17 cellular contexts compared by ENCODE assay signal in the genomic region with DNA sequence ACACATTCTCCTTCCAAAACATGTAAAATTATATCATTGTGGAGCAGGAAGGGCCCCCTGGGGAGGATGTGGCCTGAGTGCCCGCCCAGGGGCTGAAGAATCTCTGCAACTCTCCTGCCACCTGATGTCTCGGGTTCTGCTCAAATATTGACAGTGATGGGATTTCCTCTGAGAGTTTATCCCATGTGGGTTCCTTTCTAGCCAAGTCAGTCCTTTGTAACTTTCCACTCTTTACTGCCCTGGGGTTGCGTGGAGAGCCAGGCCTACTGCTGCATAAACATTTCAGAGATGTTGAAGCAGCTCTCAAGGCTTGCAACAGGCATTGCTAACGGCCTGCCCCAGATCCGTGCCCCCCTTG. TPM values are rescaled to one million over a fixed set of nuclear protein-coding genes. Genes with fewer than 3 reads are reported as not detected.
A peak's percentile ranks its signal among the peaks of the same experiment; 100 is the strongest.
DNase-seq lines count a peak whose midpoint lies in the region; ATAC-seq and TF ChIP-seq lines count a peak whose summit lies in the region.
"Had no signal": no experiment of that assay in that cellular context is flagged by ENCODE, and none has a peak within 500 bp of the region (broad histone marks: within the 10 kb centered on the region; RNA-seq: fewer than 3 reads in every experiment).

No MANE protein-coding gene starts in this region.

- H3K27ac ChIP-seq in BLaER1 treated with 17β-estradiol and CSF1 and Interleukin-3, amounts not matched to agents 10 nM and 100 nM, result peak overlapping the region in 10 of 11 experiments; percentile 19 to 92 (median 82); a peak in 18 of 22 replicates
- H3K27ac ChIP-seq in parathyroid adenoma, result peak overlapping the region; percentile 76
- no peak overlapping the region for H3K27ac ChIP-seq in WERI-Rb-1
- H3K27ac ChIP-seq in naive thymus-derived CD4-positive, alpha-beta T cell (ENCODE audit: low read depth, low read length), result no peak overlapping the region
- H3K27ac ChIP-seq: GM23248, HL-60 had no signal

- H3K36me3 ChIP-seq in BLaER1 treated with 17β-estradiol and CSF1 and Interleukin-3, amounts not matched to agents 10 nM and 100 nM, result peaks cover 0 to 7% (median 0%) of the 10 kb centered on the region in 11 experiments; a peak in 2 of 22 replicates
- H3K36me3 ChIP-seq in parathyroid adenoma (ENCODE audit: control insufficient read depth, insufficient read depth, low read length), result no peaks in the 10 kb centered on the region
- H3K36me3 ChIP-seq in WERI-Rb-1, result no peaks in the 10 kb centered on the region
- no peaks in the 10 kb centered on the region for H3K36me3 ChIP-seq in naive thymus-derived CD4-positive, alpha-beta T cell (ENCODE audit: control insufficient read depth in 2 of 3, insufficient read depth in 3 of 3, low read length in 3 of 3)

- H3K36me3 Mint-ChIP-seq in WTC11, result no peaks in the 10 kb centered on the region
- no peaks in the 10 kb centered on the region for H3K36me3 Mint-ChIP-seq in activated CD4-positive, alpha-beta T cell treated with anti-CD3 and anti-CD28 coated beads for 36 hours (ENCODE audit: low read depth)
- no peaks in the 10 kb centered on the region for H3K36me3 Mint-ChIP-seq in naive thymus-derived CD4-positive, alpha-beta T cell
- H3K36me3 Mint-ChIP-seq: natural killer cell treated with Interleukin-12 subunit alpha and Interleukin-12 subunit beta and Interleukin-15 and Interleukin-18, amount 100 ng/mL, for 72 hours had no signal

- H3K4me3 ChIP-seq in BLaER1 treated with 17β-estradiol and CSF1 and Interleukin-3, amounts not matched to agents 10 nM and 100 nM, result peak overlapping the region in 5 of 10 experiments; percentile 3 to 44 (median 20); a peak in 8 of 20 replicates
- no peak overlapping the region for H3K4me3 ChIP-seq in parathyroid adenoma (ENCODE audit: low read depth, low read length)
- no peak overlapping the region for H3K4me3 ChIP-seq in WERI-Rb-1 (ENCODE audit: low read depth, low read length)
- no peak overlapping the region for H3K4me3 ChIP-seq in naive thymus-derived CD4-positive, alpha-beta T cell (ENCODE audit: low read length)
- H3K4me3 ChIP-seq: GM23248 had no signal

- DNase-seq in WTC11 (ENCODE audit: low spot score), result no peak
- DNase-seq in left ventricle myocardium superior, result no peak
- DNase-seq in activated CD4-positive, alpha-beta T cell treated with anti-CD3 and anti-CD28 coated beads for 36 hours, result no peak
- DNase-seq in WERI-Rb-1, result no peak
- no peak for DNase-seq in naive thymus-derived CD4-positive, alpha-beta T cell
- DNase-seq: activated CD8-positive, alpha-beta T cell treated with anti-CD3 and anti-CD28 coated beads for 36 hours; activated gamma-delta T cell; DND-41; GM23248; MV-4-11; stimulated activated CD4-positive, alpha-beta T cell treated with anti-CD3 and anti-CD28 coated beads, Interleukin-12 subunit alpha, Interleukin-12 subunit beta, amount 100 ng/mL, for 4 hours had no signal

- H3K27me3 ChIP-seq in BLaER1 treated with 17β-estradiol and CSF1 and Interleukin-3, amounts not matched to agents 10 nM and 100 nM, result no peaks in the 10 kb centered on the region
- no peaks in the 10 kb centered on the region for H3K27me3 ChIP-seq in parathyroid adenoma (ENCODE audit: control insufficient read depth, insufficient read depth, low read length)
- peaks cover 17% of the 10 kb centered on the region for H3K27me3 ChIP-seq in WERI-Rb-1 (ENCODE audit: insufficient read depth, low read depth, severe bottlenecking)
- H3K27me3 ChIP-seq in naive thymus-derived CD4-positive, alpha-beta T cell (ENCODE audit: control insufficient read depth in 2 of 2, insufficient read depth in 2 of 2, low read length in 2 of 2), result no peaks in the 10 kb centered on the region

- no peaks in the 10 kb centered on the region; a peak in 1 of 22 replicates for H4K20me1 ChIP-seq in BLaER1 treated with 17β-estradiol and CSF1 and Interleukin-3, amounts not matched to agents 10 nM and 100 nM

- intact Hi-C loops in left ventricle myocardium superior (cut with micrococcal nuclease), result no loop called here
- intact Hi-C loops in activated CD4-positive, alpha-beta T cell treated with anti-CD3 and anti-CD28 coated beads for 36 hours (cut with DNase I, micrococcal nuclease), result no loop called here
- intact Hi-C loops in naive thymus-derived CD4-positive, alpha-beta T cell (cut with micrococcal nuclease), result no loop called here

- no peak for ATAC-seq in WTC11
- peak; percentile 39 for ATAC-seq in left ventricle myocardium superior
- no peak for ATAC-seq in activated CD4-positive, alpha-beta T cell treated with anti-CD3 and anti-CD28 coated beads for 36 hours
- no peak for ATAC-seq in naive thymus-derived CD4-positive, alpha-beta T cell
- ATAC-seq in GM19395 (IDR thresholded peaks at IDR 0.05; ENCODE audit: unreplicated experiment), result no peak
- ATAC-seq: activated CD8-positive, alpha-beta T cell treated with anti-CD3 and anti-CD28 coated beads for 36 hours; natural killer cell treated with Interleukin-12 subunit alpha and Interleukin-12 subunit beta and Interleukin-15 and Interleukin-18, amount 100 ng/mL, for 72 hours had no signal

- peak overlapping the region; percentile 91 for H3K27ac Mint-ChIP-seq in WTC11
- H3K27ac Mint-ChIP-seq in activated CD4-positive, alpha-beta T cell treated with anti-CD3 and anti-CD28 coated beads for 36 hours, result no peak overlapping the region
- H3K27ac Mint-ChIP-seq in naive thymus-derived CD4-positive, alpha-beta T cell, result peak overlapping the region in 3 of 9 donors; percentile 16 to 43 (median 37)
- H3K27ac Mint-ChIP-seq: activated CD8-positive, alpha-beta T cell treated with anti-CD3 and anti-CD28 coated beads for 36 hours; natural killer cell treated with Interleukin-12 subunit alpha and Interleukin-12 subunit beta and Interleukin-15 and Interleukin-18, amount 100 ng/mL, for 72 hours had no signal

- peak overlapping the region; percentile 89 to 99 (median 93) for H3K4me2 ChIP-seq in BLaER1 treated with 17β-estradiol and CSF1 and Interleukin-3, amounts not matched to agents 10 nM and 100 nM
- peak overlapping the region; percentile 57 for H3K4me2 ChIP-seq in parathyroid adenoma (ENCODE audit: low read length)

- peak overlapping the region; percentile 28 for H3K4me3 Mint-ChIP-seq in WTC11
- no peak overlapping the region for H3K4me3 Mint-ChIP-seq in activated CD4-positive, alpha-beta T cell treated with anti-CD3 and anti-CD28 coated beads for 36 hours
- no peak overlapping the region for H3K4me3 Mint-ChIP-seq in naive thymus-derived CD4-positive, alpha-beta T cell
- H3K4me3 Mint-ChIP-seq: activated CD8-positive, alpha-beta T cell treated with anti-CD3 and anti-CD28 coated beads for 36 hours; natural killer cell treated with Interleukin-12 subunit alpha and Interleukin-12 subunit beta and Interleukin-15 and Interleukin-18, amount 100 ng/mL, for 72 hours had no signal

- H3K27me3 Mint-ChIP-seq in WTC11 (ENCODE audit: low read depth), result no peaks in the 10 kb centered on the region; the same call in 1 of the 2 replicates
- H3K27me3 Mint-ChIP-seq in activated CD4-positive, alpha-beta T cell treated with anti-CD3 and anti-CD28 coated beads for 36 hours, result no peaks in the 10 kb centered on the region
- no peaks in the 10 kb centered on the region for H3K27me3 Mint-ChIP-seq in naive thymus-derived CD4-positive, alpha-beta T cell
- H3K27me3 Mint-ChIP-seq: activated CD8-positive, alpha-beta T cell treated with anti-CD3 and anti-CD28 coated beads for 36 hours had no signal

- peak overlapping the region; percentile 82 for H2AFZ ChIP-seq in parathyroid adenoma
- H2AFZ ChIP-seq: GM23248 had no signal

- no peaks in the 10 kb centered on the region for H3K79me2 ChIP-seq in parathyroid adenoma

- no peaks in the 10 kb centered on the region for H3K9me3 Mint-ChIP-seq in WTC11
- H3K9me3 Mint-ChIP-seq in activated CD4-positive, alpha-beta T cell treated with anti-CD3 and anti-CD28 coated beads for 36 hours (ENCODE audit: low read depth), result no peaks in the 10 kb centered on the region
- peaks cover 0 to 3% (median 0%) of the 10 kb centered on the region in 11 donors for H3K9me3 Mint-ChIP-seq in naive thymus-derived CD4-positive, alpha-beta T cell
- H3K9me3 Mint-ChIP-seq: activated CD8-positive, alpha-beta T cell treated with anti-CD3 and anti-CD28 coated beads for 36 hours; natural killer cell treated with Interleukin-12 subunit alpha and Interleukin-12 subunit beta and Interleukin-15 and Interleukin-18, amount 100 ng/mL, for 72 hours had no signal

- H3K4me1 Mint-ChIP-seq in WTC11, result peaks cover 78% of the 10 kb centered on the region
- H3K4me1 Mint-ChIP-seq in activated CD4-positive, alpha-beta T cell treated with anti-CD3 and anti-CD28 coated beads for 36 hours, result peaks cover 16% of the 10 kb centered on the region
- H3K4me1 Mint-ChIP-seq in naive thymus-derived CD4-positive, alpha-beta T cell, result peaks cover 14 to 25% (median 21%) of the 10 kb centered on the region in 7 donors

- CTCF ChIA-PET in WTC11 (lab: Charles Lee), result interaction anchor here (0.7 to 5.5 kb wide), 9 partner anchors 7 to 152 kb away, joined by 3 to 37 read pairs (median 5); no protein-coding TSS in a partner anchor
- CTCF ChIA-PET in activated CD4-positive, alpha-beta T cell treated with anti-CD3 and anti-CD28 coated beads for 36 hours (lab: Charles Lee), result no interaction called here
- CTCF ChIA-PET in naive thymus-derived CD4-positive, alpha-beta T cell (lab: Charles Lee), result no interaction called here

- H3K4me1 ChIP-seq in BLaER1 treated with 17β-estradiol and CSF1 and Interleukin-3, amounts not matched to agents 10 nM and 100 nM, result peaks cover 94 to 98% (median 97%) of the 10 kb centered on the region in 10 experiments
- H3K4me1 ChIP-seq in parathyroid adenoma, result peaks cover 28% of the 10 kb centered on the region
- peaks cover 0 to 11% of the 10 kb centered on the region in 2 donors for H3K4me1 ChIP-seq in naive thymus-derived CD4-positive, alpha-beta T cell (ENCODE audit: control insufficient read depth in 2 of 2, insufficient read depth in 2 of 2, low read length in 2 of 2)

- H3K9ac ChIP-seq in BLaER1 treated with 17β-estradiol and CSF1 and Interleukin-3, amounts not matched to agents 10 nM and 100 nM, result peak overlapping the region; percentile 20 to 83 (median 53); a peak in 18 of 22 replicates
- H3K9ac ChIP-seq in parathyroid adenoma, result no peak overlapping the region
- H3K9ac ChIP-seq: GM23248 had no signal

- no peaks in the 10 kb centered on the region for H3K9me3 ChIP-seq in BLaER1 treated with 17β-estradiol and CSF1 and Interleukin-3, amounts not matched to agents 10 nM and 100 nM (replicated peaks in 1 of 11)
- H3K9me3 ChIP-seq in parathyroid adenoma (ENCODE audit: control insufficient read depth, low read length) (no peaks in the 10 kb centered on the region), WERI-Rb-1 (ENCODE audit: severe bottlenecking) (no peaks in the 10 kb centered on the region)
- no peaks in the 10 kb centered on the region for H3K9me3 ChIP-seq in naive thymus-derived CD4-positive, alpha-beta T cell (ENCODE audit: control insufficient read depth in 2 of 3, low read length in 3 of 3)

- POLR2A ChIA-PET in WTC11 (lab: Charles Lee), result interaction anchor here (2.0 kb wide), 1 partner anchor 10 kb away, joined by 8 read pairs; no protein-coding TSS in a partner anchor
- POLR2A ChIA-PET in activated CD4-positive, alpha-beta T cell treated with anti-CD3 and anti-CD28 coated beads for 36 hours (lab: Charles Lee), result no interaction called here
- POLR2A ChIA-PET in naive thymus-derived CD4-positive, alpha-beta T cell (lab: Charles Lee), result no interaction called here

- TF ChIP-seq CTCF in WTC11 (IDR thresholded peaks at IDR 0.05), result no peak
- no peak for TF ChIP-seq CTCF in parathyroid adenoma (IDR thresholded peaks at IDR 0.05)
- no peak for TF ChIP-seq CTCF in WERI-Rb-1 (IDR thresholded peaks at IDR 0.05; ENCODE audit: low read depth, low read length)

RNA-seq across cellular contexts. Expression of a gene that starts 4.0 kb away (rescaled TPM):
- total RNA-seq in WTC11 (2021) (134 to 140 TPM (median 137 TPM) in 3 replicates), left ventricle myocardium superior (3.2 TPM)
- under 1 TPM; 0.18 to 0.30 TPM for total RNA-seq in activated CD4-positive, alpha-beta T cell treated with anti-CD3 and anti-CD28 coated beads for 36 hours
- not detected for total RNA-seq in naive thymus-derived CD4-positive, alpha-beta T cell
- polyA plus RNA-seq in naive thymus-derived CD4-positive, alpha-beta T cell, result not detected
- total RNA-seq: natural killer cell treated with Interleukin-12 subunit alpha and Interleukin-12 subunit beta and Interleukin-15 and Interleukin-18, amount 100 ng/mL, for 72 hours had no signal
- polyA plus RNA-seq: GM23248 had no signal

RNA-seq across cellular contexts. Expression of a gene that starts 28.1 kb away (rescaled TPM):
- not detected in 3 replicates for total RNA-seq in WTC11 (2021)
- not detected for total RNA-seq in left ventricle myocardium superior
- total RNA-seq in activated CD4-positive, alpha-beta T cell treated with anti-CD3 and anti-CD28 coated beads for 36 hours, result not detected
- total RNA-seq in naive thymus-derived CD4-positive, alpha-beta T cell, result not detected
- polyA plus RNA-seq in naive thymus-derived CD4-positive, alpha-beta T cell, result not detected
- total RNA-seq: activated CD8-positive, alpha-beta T cell treated with anti-CD3 and anti-CD28 coated beads for 36 hours; cerebellum; GM23248; natural killer cell treated with Interleukin-12 subunit alpha and Interleukin-12 subunit beta and Interleukin-15 and Interleukin-18, amount 100 ng/mL, for 72 hours had no signal
- polyA plus RNA-seq: GM23248 had no signal

RNA-seq across cellular contexts. Expression of a gene that starts 32.9 kb away (rescaled TPM):
- total RNA-seq in WTC11 (2021), result 70.6 to 88.4 TPM (median 71.2 TPM) in 3 replicates
- total RNA-seq in left ventricle myocardium superior, result 101 TPM
- 100 to 1,000 TPM; 234 to 235 TPM for total RNA-seq in activated CD4-positive, alpha-beta T cell treated with anti-CD3 and anti-CD28 coated beads for 36 hours
- total RNA-seq in naive thymus-derived CD4-positive, alpha-beta T cell, result 100 to 1,000 TPM in 4 of 5 experiments, 10 to 100 TPM in 1; 96.3 to 257 (median 114) TPM
- polyA plus RNA-seq in naive thymus-derived CD4-positive, alpha-beta T cell, result 10 to 100 TPM; 82.2 to 94.0 TPM

Comparison
In these comparisons a context has a peak if more than half of its experiments do, and no peak if none do; other contexts are left out.
1. H3K27ac ChIP-seq: peak in BLaER1 treated with 17β-estradiol and CSF1 and Interleukin-3, amounts not matched to agents 10 nM and 100 nM (10 of 11) and parathyroid adenoma (single experiment); none in WERI-Rb-1 (single experiment) and naive thymus-derived CD4-positive, alpha-beta T cell (single experiment).
2. RNA of a gene that starts 4.0 kb away (total RNA-seq): 134 to 140 TPM in WTC11; 3.2 TPM in left ventricle myocardium superior (single experiment), 0.18 to 0.30 TPM in activated CD4-positive, alpha-beta T cell treated with anti-CD3 and anti-CD28 coated beads for 36 hours and not detected in naive thymus-derived CD4-positive, alpha-beta T cell; every median in the first group is over 10 times any median in the second.